In the genomic region with DNA sequence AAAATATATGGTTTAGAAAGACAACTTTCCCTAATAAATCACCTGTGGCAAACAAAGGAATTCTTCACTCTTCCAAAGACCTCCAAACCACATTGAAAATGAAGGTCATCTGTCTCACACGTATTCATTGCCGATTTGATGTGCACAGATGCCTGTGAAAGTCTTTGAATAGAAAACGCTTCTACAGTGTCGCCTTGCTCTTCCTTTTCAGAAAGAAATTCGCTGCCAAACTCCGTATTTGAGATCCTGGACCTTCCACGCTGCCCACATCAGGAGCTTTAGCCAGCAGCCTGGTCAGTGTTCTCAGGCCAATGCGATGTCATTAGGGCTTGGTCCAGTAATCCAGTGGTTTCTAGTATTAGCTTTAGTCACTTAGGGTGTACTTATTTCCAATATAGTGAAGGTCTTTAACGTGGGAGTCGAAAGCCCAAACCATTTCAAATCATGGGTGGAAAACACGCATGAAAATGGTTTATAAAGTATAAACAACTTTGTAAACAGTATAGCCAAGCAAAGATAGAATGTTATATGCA, we compare ENCODE assay signal across 9 cellular contexts. TPM values are rescaled to one million over a fixed set of nuclear protein-coding genes. Genes with fewer than 3 reads are reported as not detected.
DNase-seq lines count a peak whose midpoint lies in the region; ATAC-seq, FAIRE-seq and TF ChIP-seq lines count a peak whose summit lies in the region.
"Had no signal": no experiment of that assay in that cellular context is flagged by ENCODE, and none has a peak within 500 bp of the region (broad histone marks: within the 10 kb centered on the region; RNA-seq: fewer than 3 reads in every experiment).

No MANE protein-coding gene starts in this region.

- no peaks in the 10 kb centered on the region for H3K27me3 Mint-ChIP-seq in activated naive CD4-positive, alpha-beta T cell treated with anti-CD3 and anti-CD28 coated beads, Interleukin-2, amount 50 U/mL, for 24 hours
- no peaks in the 10 kb centered on the region for H3K27me3 Mint-ChIP-seq in mesothelial cell of epicardium (ENCODE audit: low read depth)

- peaks cover 19% of the 10 kb centered on the region for H3K4me1 Mint-ChIP-seq in activated naive CD4-positive, alpha-beta T cell treated with anti-CD3 and anti-CD28 coated beads, Interleukin-2, amount 50 U/mL, for 24 hours
- peaks cover 15% of the 10 kb centered on the region for H3K4me1 Mint-ChIP-seq in mesothelial cell of epicardium

- H3K9me3 ChIP-seq in vagina, result no peaks in the 10 kb centered on the region

- H3K36me3 ChIP-seq in bronchial epithelial cell (ENCODE audit: control insufficient read depth, insufficient read depth, low read length) (no peaks in the 10 kb centered on the region), vagina (no peaks in the 10 kb centered on the region)

- peaks cover 12% of the 10 kb centered on the region for H3K4me1 ChIP-seq in vagina

- TF ChIP-seq CTCF in bronchial epithelial cell (IDR thresholded peaks at IDR 0.05; ENCODE audit: insufficient read depth, low read length, severe bottlenecking) (no peak), mesothelial cell of epicardium (IDR thresholded peaks at IDR 0.05; ENCODE audit: unreplicated experiment) (no peak), vagina (IDR thresholded peaks at IDR 0.05) (no peak)

- no peak for TF ChIP-seq POLR2A in vagina (IDR thresholded peaks at IDR 0.05)

- no peaks in the 10 kb centered on the region for H3K36me3 Mint-ChIP-seq in activated naive CD4-positive, alpha-beta T cell treated with anti-CD3 and anti-CD28 coated beads, Interleukin-2, amount 50 U/mL, for 24 hours
- H3K36me3 Mint-ChIP-seq in mesothelial cell of epicardium, result no peaks in the 10 kb centered on the region

- FAIRE-seq in bronchial epithelial cell (lab: Jason Lieb, UNC), result no peak

- no peak overlapping the region for H3K27ac Mint-ChIP-seq in activated naive CD4-positive, alpha-beta T cell treated with anti-CD3 and anti-CD28 coated beads, Interleukin-2, amount 50 U/mL, for 24 hours
- H3K27ac Mint-ChIP-seq in mesothelial cell of epicardium, result no peak overlapping the region

- H3K27ac ChIP-seq in vagina, result peak overlapping the region; percentile 91

- no peak for DNase-seq in activated naive CD4-positive, alpha-beta T cell (lab: John Stamatoyannopoulos, UW)
- DNase-seq in bronchial epithelial cell (ENCODE audit: low read depth), result no peak
- DNase-seq in mesothelial cell of epicardium (ENCODE audit: low spot score in 2 of 2, unreplicated experiment in 2 of 2), result no peak
- DNase-seq in vagina (ENCODE audit: extremely low spot score in 2 of 2), result no peak
- DNase-seq in cortex of kidney (lab: John Stamatoyannopoulos, UW), result no peak

- ATAC-seq in GM21447 (IDR thresholded peaks at IDR 0.05; ENCODE audit: unreplicated experiment) (no peak), HG03520 (IDR thresholded peaks at IDR 0.05; ENCODE audit: unreplicated experiment) (no peak)

- no peaks in the 10 kb centered on the region for H3K9me3 Mint-ChIP-seq in activated naive CD4-positive, alpha-beta T cell treated with anti-CD3 and anti-CD28 coated beads, Interleukin-2, amount 50 U/mL, for 24 hours
- no peaks in the 10 kb centered on the region for H3K9me3 Mint-ChIP-seq in mesothelial cell of epicardium

- H3K27me3 ChIP-seq in bronchial epithelial cell (ENCODE audit: control insufficient read depth, insufficient read depth, low read length), result no peaks in the 10 kb centered on the region
- H3K27me3 ChIP-seq in vagina, result no peaks in the 10 kb centered on the region

- H3K4me3 Mint-ChIP-seq in activated naive CD4-positive, alpha-beta T cell treated with anti-CD3 and anti-CD28 coated beads, Interleukin-2, amount 50 U/mL, for 24 hours, result peak overlapping the region; percentile 90
- peak overlapping the region; percentile 73 for H3K4me3 Mint-ChIP-seq in mesothelial cell of epicardium

- peak overlapping the region; percentile 48 for H3K4me3 ChIP-seq in bronchial epithelial cell (ENCODE audit: low read depth, low read length)
- peak overlapping the region; percentile 59 to 65 for H3K4me3 ChIP-seq in vagina

- intact Hi-C loops in vagina (cut with DNase I), result no loop called here

RNA-seq across cellular contexts. Expression of a gene that starts 22.1 kb away (rescaled TPM):
- not detected in 2 replicates for total RNA-seq in bronchial epithelial cell
- total RNA-seq in mesothelial cell of epicardium, result not detected in 3 replicates
- 4.4 TPM for total RNA-seq in vagina
- total RNA-seq: HT1080 had no signal
